ENCODE assay signal across 10 cellular contexts in genomic region chr6:10511477-10511876, GRCh38. TPM values are rescaled to one million over a fixed set of nuclear protein-coding genes. Genes with fewer than 3 reads are reported as not detected.
A peak's percentile ranks its signal among the peaks of the same experiment; 100 is the strongest.
DNase-seq lines count a peak whose midpoint lies in the region; ATAC-seq and TF ChIP-seq lines count a peak whose summit lies in the region.
"Had no signal": no experiment of that assay in that cellular context is flagged by ENCODE, and none has a peak within 500 bp of the region (broad histone marks: within the 10 kb centered on the region; RNA-seq: fewer than 3 reads in every experiment).

No MANE protein-coding gene starts in this region.

- no peak overlapping the region for H3K4me2 ChIP-seq in SK-N-SH
- no peak overlapping the region for H3K4me2 ChIP-seq in smooth muscle cell

- H3K4me3 ChIP-seq in SK-N-SH (ENCODE audit: low read depth in 2 of 2, low read length in 1 of 2) (no peak overlapping the region), smooth muscle cell (no peak overlapping the region)
- H3K4me3 ChIP-seq: adrenal gland had no signal

- CTCF ChIA-PET in HEK293T (lab: Yijun Ruan, JAX): interaction anchor here (0.6 to 1.8 kb wide), 7 partner anchors 10 to 291 kb away, joined by 3 to 5 read pairs (median 4); partner anchors contain the start of gene PAK1IP1
- CTCF ChIA-PET in SK-N-SH (lab: Yijun Ruan, JAX): interaction anchor here (0.6 to 3.2 kb wide), 15 partner anchors 10 to 289 kb away, joined by 3 to 25 read pairs (median 4); partner anchors contain the start of genes C6orf52, GCNT2 and PAK1IP1

- TF ChIP-seq CTCF in SK-N-SH (IDR thresholded peaks at IDR 0.05) (no peak), smooth muscle cell (IDR thresholded peaks at IDR 0.05; ENCODE audit: borderline replicate concordance, insufficient read depth, poor library complexity, severe bottlenecking) (no peak), endothelial cell (IDR thresholded peaks at IDR 0.05; ENCODE audit: unreplicated experiment) (no peak)

- H3F3A ChIP-seq in SK-N-SH (replicated peaks; ENCODE audit: insufficient read depth) (no peaks in the 10 kb centered on the region), smooth muscle cell (ENCODE audit: low read depth) (no peaks in the 10 kb centered on the region)

- no peak overlapping the region for H3K4me3 Mint-ChIP-seq in endothelial cell (ENCODE audit: unreplicated experiment)

- H3K36me3 Mint-ChIP-seq in endothelial cell (ENCODE audit: low read depth, unreplicated experiment): no peaks in the 10 kb centered on the region

- TF ChIP-seq RAD21 in SK-N-SH (IDR thresholded peaks at IDR 0.05; ENCODE audit: low read length): no peak

- H3K4me1 Mint-ChIP-seq in endothelial cell (ENCODE audit: unreplicated experiment): peaks cover 6% of the 10 kb centered on the region

- no peak for TF ChIP-seq EP300 in SK-N-SH (IDR thresholded peaks at IDR 0.05; ENCODE audit: borderline replicate concordance in 1 of 2, low read depth in 1 of 2, low read length in 1 of 2)

- H3K27ac ChIP-seq in SK-N-SH (ENCODE audit: low read depth in 2 of 2, low read length in 1 of 2) (no peak overlapping the region), smooth muscle cell (ENCODE audit: low read depth) (peak overlapping the region; percentile 28)
- H3K27ac ChIP-seq: adrenal gland had no signal

- DNase-seq in HEK293T (ENCODE audit: extremely low spot score) (no peak), SK-N-SH (no peak), left cardiac atrium (no peak), smooth muscle cell (lab: John Stamatoyannopoulos, UW; ENCODE audit: unreplicated experiment) (no peak), NCI-H2227 treated with DMSO at 0.1 percent for 48 hours (lab: John Stamatoyannopoulos, UW) (no peak), endothelial cell (ENCODE audit: low spot score) (no peak), SKM-1 (lab: John Stamatoyannopoulos, UW; ENCODE audit: unreplicated experiment) (no peak)
- DNase-seq: adrenal gland, KBM-7, NCI-H345 had no signal

- H3K9me3 ChIP-seq in SK-N-SH: no peaks in the 10 kb centered on the region
- no peaks in the 10 kb centered on the region for H3K9me3 ChIP-seq in smooth muscle cell (replicated peaks; ENCODE audit: low read depth)
- H3K9me3 ChIP-seq: adrenal gland had no signal

- ATAC-seq in left cardiac atrium: peak; percentile 90 to 92

- H3K9ac ChIP-seq in SK-N-SH: no peak overlapping the region
- H3K9ac ChIP-seq in smooth muscle cell (ENCODE audit: low read depth): no peak overlapping the region

- H2AFZ ChIP-seq in SK-N-SH (ENCODE audit: low read depth) (no peak overlapping the region), smooth muscle cell (ENCODE audit: low read depth) (no peak overlapping the region)

- 27% methylated on average over 2 of the region's 2 CpGs for WGBS in SK-N-SH (ENCODE audit: low lambda C conversion rate)
- WGBS in smooth muscle cell (ENCODE audit: low lambda C conversion rate): 43% methylated on average over 2 of the region's 2 CpGs

- no peaks in the 10 kb centered on the region for H3K36me3 ChIP-seq in SK-N-SH (replicated peaks in 1 of 2; ENCODE audit: control insufficient read depth in 1 of 2, insufficient read depth in 2 of 2, low read length in 1 of 2)
- H3K36me3 ChIP-seq in smooth muscle cell (ENCODE audit: low read depth): no peaks in the 10 kb centered on the region
- H3K36me3 ChIP-seq: adrenal gland had no signal

- peaks cover 6% of the 10 kb centered on the region for H3K27me3 Mint-ChIP-seq in endothelial cell (ENCODE audit: unreplicated experiment)

- H4K20me1 ChIP-seq in SK-N-SH (ENCODE audit: insufficient read depth) (no peaks in the 10 kb centered on the region), smooth muscle cell (ENCODE audit: low read depth) (no peaks in the 10 kb centered on the region)

- POLR2A ChIA-PET in HEK293T (lab: Yijun Ruan, JAX) (interaction anchor here (1.2 to 2.0 kb wide), 3 partner anchors 10 to 375 kb away, joined by 3 to 12 read pairs (median 11); partner anchors contain the start of genes C6orf52, GCNT2, PAK1IP1 and SYCP2L), SK-N-SH (lab: Yijun Ruan, JAX) (no interaction called here)

- H3K4me1 ChIP-seq in SK-N-SH (ENCODE audit: control insufficient read depth in 1 of 2, insufficient read depth in 2 of 2, low read depth in 1 of 2, low read length in 1 of 2) (no peaks in the 10 kb centered on the region; a peak in 1 of 4 replicates), smooth muscle cell (ENCODE audit: low read depth) (peaks cover 2% of the 10 kb centered on the region)
- H3K4me1 ChIP-seq: adrenal gland had no signal

- no peaks in the 10 kb centered on the region for H3K9me3 Mint-ChIP-seq in endothelial cell (ENCODE audit: unreplicated experiment)

- no peak overlapping the region for H3K27ac Mint-ChIP-seq in endothelial cell (ENCODE audit: unreplicated experiment)

- intact Hi-C loops in left cardiac atrium (cut with DNase I): loop anchor here in 1 of 2 donors (5.0 to 10.0 kb wide), 2 partner anchors 181 to 293 kb away; partner anchors contain the start of genes C6orf52 and PAK1IP1

- H3K9me2 ChIP-seq in SK-N-SH: no peaks in the 10 kb centered on the region

- H3K27me3 ChIP-seq in SK-N-SH (ENCODE audit: insufficient read depth): no peaks in the 10 kb centered on the region
- H3K27me3 ChIP-seq in smooth muscle cell (ENCODE audit: low read depth): no peaks in the 10 kb centered on the region
- H3K27me3 ChIP-seq: adrenal gland had no signal

- H3K79me2 ChIP-seq in SK-N-SH (ENCODE audit: insufficient read depth) (no peaks in the 10 kb centered on the region), smooth muscle cell (ENCODE audit: low read depth) (no peaks in the 10 kb centered on the region)

TF ChIP-seq in HEK293T, 16 proteins besides CTCF, POLR2A, EP300 and RAD21:
- TF ChIP-seq SP1 (IDR thresholded peaks at IDR 0.05): no peak
- peak; percentile 66; the same call in 1 of the 2 replicates for TF ChIP-seq CTBP1 (IDR thresholded peaks at IDR 0.05; ENCODE audit: borderline replicate concordance)
- no peak for TF ChIP-seq ARNT (IDR thresholded peaks at IDR 0.05)
- TF ChIP-seq, protein P1, sequence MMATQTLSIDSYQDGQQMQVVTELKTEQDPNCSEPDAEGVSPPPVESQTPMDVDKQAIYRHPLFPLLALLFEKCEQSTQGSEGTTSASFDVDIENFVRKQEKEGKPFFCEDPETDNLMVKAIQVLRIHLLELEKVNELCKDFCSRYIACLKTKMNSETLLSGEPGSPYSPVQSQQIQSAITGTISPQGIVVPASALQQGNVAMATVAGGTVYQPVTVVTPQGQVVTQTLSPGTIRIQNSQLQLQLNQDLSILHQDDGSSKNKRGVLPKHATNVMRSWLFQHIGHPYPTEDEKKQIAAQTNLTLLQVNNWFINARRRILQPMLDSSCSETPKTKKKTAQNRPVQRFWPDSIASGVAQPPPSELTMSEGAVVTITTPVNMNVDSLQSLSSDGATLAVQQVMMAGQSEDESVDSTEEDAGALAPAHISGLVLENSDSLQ (IDR thresholded peaks at IDR 0.05): peak; percentile 2; the same call in 1 of the 2 replicates

TF ChIP-seq in SK-N-SH, 30 proteins besides CTCF, POLR2A, EP300 and RAD21:
- TF ChIP-seq JUND (IDR thresholded peaks at IDR 0.05): peak; percentile 51; the same call in 1 of the 2 replicates
- peak; percentile 65; the same call in 1 of the 2 replicates for TF ChIP-seq TCF12 (IDR thresholded peaks at IDR 0.05)
- TF ChIP-seq, protein P2, sequence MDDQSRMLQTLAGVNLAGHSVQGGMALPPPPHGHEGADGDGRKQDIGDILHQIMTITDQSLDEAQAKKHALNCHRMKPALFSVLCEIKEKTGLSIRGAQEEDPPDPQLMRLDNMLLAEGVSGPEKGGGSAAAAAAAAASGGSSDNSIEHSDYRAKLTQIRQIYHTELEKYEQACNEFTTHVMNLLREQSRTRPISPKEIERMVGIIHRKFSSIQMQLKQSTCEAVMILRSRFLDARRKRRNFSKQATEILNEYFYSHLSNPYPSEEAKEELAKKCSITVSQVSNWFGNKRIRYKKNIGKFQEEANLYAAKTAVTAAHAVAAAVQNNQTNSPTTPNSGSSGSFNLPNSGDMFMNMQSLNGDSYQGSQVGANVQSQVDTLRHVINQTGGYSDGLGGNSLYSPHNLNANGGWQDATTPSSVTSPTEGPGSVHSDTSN (IDR thresholded peaks at IDR 0.05): peak; percentile 13; the same call in 1 of the 2 replicates
- TF ChIP-seq MEF2A (IDR thresholded peaks at IDR 0.05; ENCODE audit: borderline replicate concordance, low read depth): no peak

RNA-seq across cellular contexts. Expression of gene GCNT2, which starts 9.7 kb away (rescaled TPM):
- polyA plus RNA-seq in SK-N-SH (2012; rRNA removed) (0.13 and 0.29 TPM in 2 replicates), smooth muscle cell (0.13 and 3.0 TPM in 2 replicates)
- 0.21 and 0.26 TPM in 2 replicates for polyA plus RNA-seq in SK-N-SH (2012; cell fraction: cytosol; rRNA removed)
- 0.16 and 0.25 TPM in 2 replicates for polyA plus RNA-seq in SK-N-SH (2012; cell fraction: nucleus; rRNA removed)
- total RNA-seq in left cardiac atrium (1 to 10 TPM; 3.5 to 4.1 TPM), smooth muscle cell (2.4 and 3.6 TPM in 2 replicates), endothelial cell (ENCODE audit: unreplicated experiment) (71.1 TPM)

Comparison
In these comparisons a context has a peak if more than half of its experiments do, and no peak if none do; other contexts are left out.
1. RNA of gene GCNT2, which starts 9.7 kb away (total RNA-seq): 71.1 TPM in endothelial cell (single experiment); 3.5 to 4.1 TPM in left cardiac atrium and 2.4 to 3.6 TPM in smooth muscle cell; every median in the first group is over 10 times any median in the second.